23 cellular contexts compared by ENCODE assay signal in the genomic region with DNA sequence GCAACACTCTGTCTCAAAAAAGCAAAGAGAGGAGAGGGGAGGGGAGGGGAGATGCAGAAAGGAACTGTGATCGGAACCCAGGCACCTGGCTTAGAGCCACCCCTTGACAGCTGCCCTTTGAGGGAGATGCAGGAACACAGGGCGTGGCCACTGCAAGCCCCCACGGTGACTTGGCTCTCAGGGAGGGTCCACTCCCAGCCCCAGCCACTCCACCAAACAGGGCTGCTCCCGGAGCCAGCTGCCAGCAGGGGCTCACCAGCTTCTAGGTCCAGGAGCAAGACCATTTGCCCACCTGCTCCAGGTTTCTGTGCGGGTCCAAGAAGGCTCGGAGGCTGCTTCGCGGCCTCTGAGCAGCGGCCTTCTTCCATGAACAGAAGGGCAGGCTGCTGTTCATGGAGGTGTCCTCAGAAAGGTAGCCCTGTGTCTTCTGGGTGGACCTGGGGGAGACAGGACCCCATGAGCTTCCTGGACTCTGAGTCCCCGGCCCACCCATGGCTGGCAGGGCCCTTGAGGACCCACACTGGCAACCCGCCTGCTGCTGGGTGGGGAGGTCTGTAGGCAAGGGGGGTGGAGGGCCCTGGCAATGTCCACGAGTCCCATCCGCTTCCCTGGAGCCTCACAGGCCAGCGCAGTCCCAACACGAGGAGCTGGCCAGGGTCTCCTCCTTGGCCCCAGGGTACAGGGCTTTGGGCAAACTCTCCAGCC. TPM values are rescaled to one million over a fixed set of nuclear protein-coding genes. Genes with fewer than 3 reads are reported as not detected.
DNase-seq lines count a peak whose midpoint lies in the region; FAIRE-seq and TF ChIP-seq lines count a peak whose summit lies in the region.
"Had no signal": no experiment of that assay in that cellular context is flagged by ENCODE, and none has a peak within 500 bp of the region (broad histone marks: within the 10 kb centered on the region; RNA-seq: fewer than 3 reads in every experiment).

No MANE protein-coding gene starts in this region.

- H3K36me3 Mint-ChIP-seq in astrocyte (ENCODE audit: low read depth, unreplicated experiment) = no peaks in the 10 kb centered on the region
- H3K36me3 Mint-ChIP-seq: activated CD4-positive, alpha-beta memory T cell treated with anti-CD3 and anti-CD28 coated beads for 36 hours; IgD-negative memory B cell had no signal

- H3K9me3 Mint-ChIP-seq in astrocyte (ENCODE audit: unreplicated experiment) = peaks cover 2% of the 10 kb centered on the region
- H3K9me3 Mint-ChIP-seq: activated CD4-positive, alpha-beta memory T cell treated with anti-CD3 and anti-CD28 coated beads for 36 hours; IgD-negative memory B cell had no signal

- no peaks in the 10 kb centered on the region for H3K9me3 ChIP-seq in astrocyte (ENCODE audit: insufficient read depth, low read depth, low read length)
- H3K9me3 ChIP-seq in mucosa of stomach (ENCODE audit: control insufficient read depth, low read length) = no peaks in the 10 kb centered on the region
- H3K9me3 ChIP-seq in tibial artery = no peaks in the 10 kb centered on the region
- H3K9me3 ChIP-seq: gastrocnemius medialis had no signal

- H3K9ac ChIP-seq in astrocyte (ENCODE audit: low read length) = no peak overlapping the region
- peak overlapping the region; percentile 12 for H3K9ac ChIP-seq in mucosa of stomach (ENCODE audit: low read length)

- H3K4me3 Mint-ChIP-seq in astrocyte (ENCODE audit: unreplicated experiment) = no peak overlapping the region
- H3K4me3 Mint-ChIP-seq: activated CD4-positive, alpha-beta memory T cell treated with anti-CD3 and anti-CD28 coated beads for 36 hours; T-helper 17 cell had no signal

- DNase-seq in NCI-H748 (lab: John Stamatoyannopoulos, UW; ENCODE audit: unreplicated experiment) (peak; percentile 59), NCI-H748 treated with DMSO at 0.1 percent for 48 hours (lab: John Stamatoyannopoulos, UW) (no peak), astrocyte (ENCODE audit: low read depth) (no peak), tibial artery (no peak), ureter (ENCODE audit: low spot score) (no peak), middle frontal gyrus (ENCODE audit: extremely low spot score, low spot score) (no peak), NCI-H1694 treated with DMSO at 0.1 percent for 48 hours (lab: John Stamatoyannopoulos, UW) (no peak)
- DNase-seq: activated CD4-positive, alpha-beta memory T cell treated with anti-CD3 and anti-CD28 coated beads for 36 hours; activated naive CD4-positive, alpha-beta T cell treated with Interleukin-2 at 50 U/mL for 16 hours; gastrocnemius medialis; left colon; NCI-H510A treated with DMSO at 0.1 percent for 48 hours; OCI-M1; SIG-M5; small intestine; stimulated activated CD4-positive, alpha-beta T cell treated with anti-CD3 and anti-CD28 coated beads, Interleukin-4, amount 100 ng/mL, for 24 hours; T-helper 17 cell had no signal

- H3K36me3 ChIP-seq in astrocyte (ENCODE audit: insufficient read depth, low read length) = no peaks in the 10 kb centered on the region
- H3K36me3 ChIP-seq in mucosa of stomach (ENCODE audit: control insufficient read depth, insufficient read depth, low read length) = no peaks in the 10 kb centered on the region
- no peaks in the 10 kb centered on the region for H3K36me3 ChIP-seq in tibial artery
- H3K36me3 ChIP-seq: gastrocnemius medialis had no signal

- H3K27me3 Mint-ChIP-seq in astrocyte (ENCODE audit: low read depth, unreplicated experiment) = no peaks in the 10 kb centered on the region
- H3K27me3 Mint-ChIP-seq: T-helper 17 cell had no signal

- H3K79me2 ChIP-seq in astrocyte (ENCODE audit: insufficient read depth, low read length) = no peaks in the 10 kb centered on the region

- FAIRE-seq in astrocyte (lab: Jason Lieb, UNC) = no peak
- FAIRE-seq: small intestine had no signal

- H3K4me2 ChIP-seq in astrocyte (ENCODE audit: low read length) = no peak overlapping the region

- H3K4me1 Mint-ChIP-seq in astrocyte (ENCODE audit: low read depth, unreplicated experiment) = peaks cover 11% of the 10 kb centered on the region

- H3K27ac Mint-ChIP-seq in astrocyte (ENCODE audit: unreplicated experiment) = peak overlapping the region; percentile 34
- H3K27ac Mint-ChIP-seq: activated CD4-positive, alpha-beta memory T cell treated with anti-CD3 and anti-CD28 coated beads for 36 hours had no signal

- H3K27me3 ChIP-seq in astrocyte (ENCODE audit: insufficient read depth, low read length) = no peaks in the 10 kb centered on the region
- no peaks in the 10 kb centered on the region for H3K27me3 ChIP-seq in mucosa of stomach (ENCODE audit: control insufficient read depth, insufficient read depth, low read length)
- no peaks in the 10 kb centered on the region for H3K27me3 ChIP-seq in tibial artery
- H3K27me3 ChIP-seq: gastrocnemius medialis had no signal

- TF ChIP-seq CTCF in astrocyte (IDR thresholded peaks at IDR 0.05; ENCODE audit: insufficient read depth, low read depth, low read length) (no peak), tibial artery (IDR thresholded peaks at IDR 0.05) (peak in 1 of 2 experiments; percentile 5)

- H3K27ac ChIP-seq in astrocyte (ENCODE audit: low read depth, low read length) (no peak overlapping the region), tibial artery (peak overlapping the region; percentile 38 to 48)
- H3K27ac ChIP-seq: gastrocnemius medialis, VCaP had no signal

- intact Hi-C loops in tibial artery (cut with DNase I; ENCODE audit: low total_unique reads) = loop anchor here (10.0 kb wide), 1 partner anchor 218 kb away; no protein-coding TSS in a partner anchor

- no peak overlapping the region for H2AFZ ChIP-seq in astrocyte (ENCODE audit: low read depth, low read length)

- H3K4me1 ChIP-seq in astrocyte (ENCODE audit: insufficient read depth, low read length) (peaks cover 18% of the 10 kb centered on the region), mucosa of stomach (ENCODE audit: control insufficient read depth, insufficient read depth, low read length) (peaks cover 50% of the 10 kb centered on the region), tibial artery (peaks cover 0 to 43% (median 31%) of the 10 kb centered on the region in 4 donors)

- no peak overlapping the region for H3K4me3 ChIP-seq in astrocyte (ENCODE audit: insufficient read depth, low read depth, low read length)
- H3K4me3 ChIP-seq in mucosa of stomach (ENCODE audit: low read length) = no peak overlapping the region
- no peak overlapping the region for H3K4me3 ChIP-seq in tibial artery
- H3K4me3 ChIP-seq: gastrocnemius medialis had no signal

- H4K20me1 ChIP-seq in astrocyte (ENCODE audit: insufficient read depth, low read length) = no peaks in the 10 kb centered on the region

RNA-seq across cellular contexts. Expression of a gene that starts 7.9 kb away (rescaled TPM):
- total RNA-seq in astrocyte (0.41 TPM in 1 of 2 replicates, not detected in the other), ureter (not detected)
- total RNA-seq: A673; activated CD4-positive, alpha-beta memory T cell treated with anti-CD3 and anti-CD28 coated beads for 36 hours; gastrocnemius medialis; mononuclear cell; omental fat pad; T-helper 17 cell had no signal

RNA-seq across cellular contexts. Expression of a gene that starts 13.0 kb away (rescaled TPM):
- total RNA-seq in astrocyte (54.0 and 55.1 TPM in 2 replicates), ureter (31.2 TPM)

RNA-seq across cellular contexts. Expression of a gene that starts 29.0 kb away (rescaled TPM):
- 21.7 and 24.3 TPM in 2 replicates for total RNA-seq in astrocyte
- total RNA-seq in ureter = 18.8 TPM

RNA-seq across cellular contexts. Expression of a gene that starts 52.5 kb away (rescaled TPM):
- not detected in 2 replicates for total RNA-seq in astrocyte
- total RNA-seq in ureter = 6.5 TPM
- total RNA-seq: mononuclear cell, T-helper 17 cell had no signal
